Comparison of ENCODE assay signal across 8 cellular contexts in the genomic region with DNA sequence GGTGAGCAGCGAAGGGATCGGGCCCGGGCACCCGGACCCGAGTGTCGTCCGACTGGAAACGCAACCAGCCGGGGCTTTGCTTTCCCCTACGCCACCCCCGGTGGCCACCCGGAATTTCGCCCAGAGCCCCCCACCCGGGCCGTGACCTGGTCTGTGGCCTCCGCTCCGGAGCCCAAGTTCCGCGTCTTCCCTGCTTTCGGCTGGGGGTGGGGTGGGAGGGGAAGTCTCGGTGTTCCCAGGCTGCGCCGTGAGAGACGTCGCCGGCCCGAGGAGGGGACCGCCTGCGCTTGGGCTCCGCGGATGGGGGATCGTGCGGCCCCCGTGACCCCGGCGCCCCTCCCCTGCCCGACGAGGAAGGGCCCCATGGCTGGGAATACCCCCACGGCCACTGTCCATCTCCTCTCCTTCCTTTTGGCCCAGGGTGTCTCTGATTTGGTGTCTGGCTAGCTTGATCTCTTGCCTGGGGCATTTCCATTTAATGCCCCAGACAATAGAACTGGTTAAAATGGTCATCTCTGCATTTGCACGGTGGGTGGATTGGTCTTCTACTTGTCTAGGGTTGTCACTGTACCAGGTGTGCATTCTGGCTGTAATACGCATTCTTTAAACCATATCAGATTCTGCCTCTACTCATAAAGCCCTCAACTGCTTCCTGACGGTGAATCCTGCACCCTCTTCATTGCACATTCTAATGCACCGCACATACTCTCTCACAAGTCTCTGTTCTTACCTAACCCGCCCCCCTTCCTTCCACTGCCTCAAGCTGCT. TPM values are rescaled to one million over a fixed set of nuclear protein-coding genes. Genes with fewer than 3 reads are reported as not detected.
DNase-seq lines count a peak whose midpoint lies in the region; ATAC-seq and TF ChIP-seq lines count a peak whose summit lies in the region.

No MANE protein-coding gene starts in this region.

- H3K4me1 ChIP-seq in PC-9 (replicated peaks; ENCODE audit: insufficient read depth): peaks cover 44% of the 10 kb centered on the region

- BruUV-seq in PC-9 (replicated peaks; lab: Mats Ljungman, UMichigan): no TSS peak

- no peak for TF ChIP-seq CTCF in PC-9 (conservative IDR thresholded peaks at IDR 0.05)
- TF ChIP-seq CTCF in cardiac fibroblast (IDR thresholded peaks at IDR 0.05; ENCODE audit: low read depth, low read length): no peak

- H3K9me2 ChIP-seq in PC-9 (ENCODE audit: insufficient read depth): no peaks in the 10 kb centered on the region

- ATAC-seq in HG02759 (IDR thresholded peaks at IDR 0.05; ENCODE audit: unreplicated experiment) (peak; percentile 0), HG02884 (IDR thresholded peaks at IDR 0.05; ENCODE audit: unreplicated experiment) (no peak)

- CTCF ChIA-PET in PC-9 (lab: Charles Lee): interaction anchor here (0.7 to 0.8 kb wide), 2 partner anchors 166 to 529 kb away, joined by 3 to 4 read pairs; no protein-coding TSS in a partner anchor

- peaks cover 55% of the 10 kb centered on the region for H3K79me2 ChIP-seq in PC-9 (ENCODE audit: low read depth)

- H3K4me2 ChIP-seq in PC-9: peak overlapping the region; percentile 93

- POLR2A ChIA-PET in PC-9 (lab: Charles Lee; ENCODE audit: unreplicated experiment): interaction anchor here (0.7 kb wide), 1 partner anchor 45 kb away, joined by 4 read pairs; no protein-coding TSS in a partner anchor

- H3K27ac ChIP-seq in PC-9: peak overlapping the region; percentile 60

- peaks cover 23% of the 10 kb centered on the region for H4K20me1 ChIP-seq in PC-9 (ENCODE audit: insufficient read depth)

- intact Hi-C loops in PC-9 (cut with micrococcal nuclease; ENCODE audit: unreplicated experiment): loop anchor here (1.0 to 2.0 kb wide), 4 partner anchors 149 to 678 kb away; no protein-coding TSS in a partner anchor

- peak; percentile 48 for DNase-seq in EH (ENCODE audit: low read depth)
- peak in 1 of 2 experiments; percentile 53 for DNase-seq in PC-9
- DNase-seq in cardiac fibroblast (ENCODE audit: low read depth in 2 of 2): peak; percentile 41 to 49
- peak; percentile 33 for DNase-seq in iPS-NIHi7 (ENCODE audit: extremely low spot score)
- no peak for DNase-seq in skeletal muscle cell (ENCODE audit: low read depth)
- no peak for DNase-seq in NCI-H1694 treated with DMSO at 0.1 percent for 48 hours (lab: John Stamatoyannopoulos, UW)

- peaks cover 17% of the 10 kb centered on the region; the same call in 1 of the 2 replicates for H3F3A ChIP-seq in PC-9 (ENCODE audit: insufficient read depth, low read depth)

- peak overlapping the region; percentile 89 for H3K4me3 ChIP-seq in PC-9
- H3K4me3 ChIP-seq in cardiac fibroblast (replicated peaks in 1 of 2; ENCODE audit: low read depth in 2 of 2, low read length in 2 of 2): peak overlapping the region; percentile 72 to 93
- H3K4me3 ChIP-seq in skeletal muscle cell (ENCODE audit: low read depth, low read length): peak overlapping the region; percentile 87

- H3K9me3 ChIP-seq in PC-9 (ENCODE audit: insufficient read depth, low read depth): no peaks in the 10 kb centered on the region

- 0 out of 2 replicates have a peak, but pooled peaks cover 5% of the 10 kb centered on the region for H3K36me3 ChIP-seq in PC-9 (ENCODE audit: low read depth)

- no peaks in the 10 kb centered on the region for H3K27me3 ChIP-seq in PC-9 (ENCODE audit: insufficient read depth, low read depth)

- peak overlapping the region; percentile 96 for H2AFZ ChIP-seq in PC-9

RNA-seq across cellular contexts. Expression of a gene that starts 0.8 kb away (rescaled TPM):
- total RNA-seq in PC-9 (2021): 16.2 and 16.6 TPM in 2 replicates

Comparison
In these comparisons a context has a peak if more than half of its experiments do, and no peak if none do; other contexts are left out.
1. DNase-seq: peak in EH (single experiment), cardiac fibroblast (2 of 2) and iPS-NIHi7 (single experiment); none in skeletal muscle cell (single experiment) and NCI-H1694 treated with DMSO at 0.1 percent for 48 hours (single experiment).
2. Peak in every context shown above with its lines, with median percentiles within 50 percentile points of each other: H3K4me3 ChIP-seq.